Comparison of ENCODE assay signal across 8 cellular contexts in the genomic region with DNA sequence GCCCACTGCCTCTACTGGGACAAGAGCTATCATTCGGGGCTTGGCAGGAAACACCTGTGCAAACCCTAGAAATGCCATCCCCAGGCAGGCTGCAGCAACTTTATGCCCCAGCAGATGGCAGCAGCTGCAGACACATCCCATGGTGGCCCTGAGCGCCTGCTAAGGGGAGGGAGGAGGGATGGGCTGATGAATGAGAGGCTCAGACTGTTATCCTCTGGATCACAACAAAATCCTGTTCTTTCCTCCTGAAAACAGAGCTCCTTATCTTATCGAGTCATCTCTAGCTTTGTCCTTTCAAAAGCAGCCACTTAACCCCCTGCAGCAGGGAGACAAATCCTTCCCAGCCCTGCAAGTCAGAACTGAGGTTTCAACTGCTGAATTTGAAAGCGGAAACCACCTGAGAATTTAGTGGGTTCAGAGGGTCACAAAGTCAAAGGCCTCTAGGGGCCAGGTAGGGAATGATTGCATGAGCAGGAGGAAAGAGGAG.
DNase-seq lines count a peak whose midpoint lies in the region; ATAC-seq and TF ChIP-seq lines count a peak whose summit lies in the region.

No MANE protein-coding gene starts in this region.

- H3K36me3 Mint-ChIP-seq in Caco-2 (ENCODE audit: insufficient read depth, unreplicated experiment) = no peaks in the 10 kb centered on the region

- H3K9me3 ChIP-seq in Caco-2 = no peaks in the 10 kb centered on the region

- H3K9me3 Mint-ChIP-seq in Caco-2 (ENCODE audit: unreplicated experiment) = no peaks in the 10 kb centered on the region

- POLR2A ChIA-PET in Caco-2 (lab: Charles Lee) = interaction anchor here (0.6 kb wide), 2 partner anchors 154 to 819 kb away, joined by 3 to 4 read pairs; no protein-coding TSS in a partner anchor

- H3K4me3 ChIP-seq in Caco-2 (ENCODE audit: low read depth, low read length) = no peak overlapping the region

- peak; percentile 93 for ATAC-seq in GM19463 (IDR thresholded peaks at IDR 0.05; ENCODE audit: unreplicated experiment)
- peak; percentile 88 for ATAC-seq in HG03521 (IDR thresholded peaks at IDR 0.05; ENCODE audit: unreplicated experiment)

- H3K4me1 Mint-ChIP-seq in Caco-2 (ENCODE audit: low read depth, unreplicated experiment) = no peaks in the 10 kb centered on the region

- 0 out of 2 replicates have a peak, but pooled peaks cover 3% of the 10 kb centered on the region for H3K4me1 ChIP-seq in Caco-2

- no peak overlapping the region for H3K4me3 Mint-ChIP-seq in Caco-2 (ENCODE audit: unreplicated experiment)

- intact Hi-C loops in Caco-2 (cut with micrococcal nuclease; ENCODE audit: unreplicated experiment) = loop anchor here (1.0 to 5.0 kb wide), 5 partner anchors 51 to 1211 kb away; no protein-coding TSS in a partner anchor

- no peaks in the 10 kb centered on the region for H3K27me3 Mint-ChIP-seq in Caco-2 (ENCODE audit: insufficient read depth, unreplicated experiment)

- CTCF ChIA-PET in Caco-2 (lab: Charles Lee) = interaction anchor here (0.6 to 1.6 kb wide), 8 partner anchors 15 to 947 kb away, joined by 3 to 6 read pairs (median 3); no protein-coding TSS in a partner anchor

- no peak overlapping the region for H3K27ac Mint-ChIP-seq in Caco-2 (ENCODE audit: unreplicated experiment)

- H3K36me3 ChIP-seq in Caco-2 (ENCODE audit: control insufficient read depth, insufficient read depth, low read length) = no peaks in the 10 kb centered on the region

- no TSS peak for BruUV-seq in Caco-2 (replicated peaks; lab: Mats Ljungman, UMichigan)

- TF ChIP-seq CTCF in Caco-2 (IDR thresholded peaks at IDR 0.05; ENCODE audit: insufficient read depth in 1 of 2, low read depth in 1 of 2, low read length in 1 of 2, severe bottlenecking in 1 of 2, unreplicated experiment in 1 of 2) = peak; percentile 59 to 88

- peak; percentile 77 to 86 for DNase-seq in Caco-2
- peak; percentile 38 to 50 for DNase-seq in NOMO-1 (lab: John Stamatoyannopoulos, UW; ENCODE audit: unreplicated experiment in 2 of 2)
- DNase-seq in activated CD8-positive, alpha-beta memory T cell treated with anti-CD3 and anti-CD28 coated beads, Interleukin-2, amount 50 U/mL, for 48 hours = peak; percentile 88
- DNase-seq in epidermal melanocyte (ENCODE audit: insufficient read length, low spot score) = peak; percentile 77
- peak; percentile 74 for DNase-seq in mucosa of gallbladder (ENCODE audit: low spot score)
- DNase-seq in stimulated activated CD8-positive, alpha-beta memory T cell treated with anti-CD3 and anti-CD28 coated beads, Interleukin-7, amount 100 ng/mL, for 1 hour (ENCODE audit: low read depth in 2 of 2) = peak; percentile 44 to 60

- H3K27me3 ChIP-seq in Caco-2 (replicated peaks; ENCODE audit: control insufficient read depth, insufficient read depth, low read length) = no peaks in the 10 kb centered on the region
